Comparison of ENCODE assay signal across 1 cellular context in genomic region chr17:2070241-2071023, GRCh38.
A peak's percentile ranks its signal among the peaks of the same experiment; 100 is the strongest.
TF ChIP-seq lines count a peak whose summit lies in the region.

No MANE protein-coding gene starts in this region.

TF ChIP-seq in GM12878, 131 proteins besides CTCF, POLR2A, EP300 and RAD21 (continued from another document and continues in another):
- TF ChIP-seq CEBPZ (IDR thresholded peaks at IDR 0.05; ENCODE audit: low read depth, low read length) (no peak), MLLT1 (IDR thresholded peaks at IDR 0.05) (peak; percentile 98), TBL1XR1 (IDR thresholded peaks at IDR 0.05; ENCODE audit: low read depth, low read length) (peak; percentile 100), ZNF592 (IDR thresholded peaks at IDR 0.05) (peak; percentile 4; the same call in 1 of the 2 replicates), MYC (IDR thresholded peaks at IDR 0.05; ENCODE audit: insufficient read depth, insufficient read length, insufficient replicate concordance, low read length, severe bottlenecking) (no peak), EGR1 (IDR thresholded peaks at IDR 0.05; ENCODE audit: borderline replicate concordance in 1 of 2, low read depth in 2 of 2, low read length in 2 of 2) (peak in 1 of 2 experiments; percentile 81; a peak in 2 of 3 replicates), BCL11A (IDR thresholded peaks at IDR 0.05; ENCODE audit: low read depth, low read length) (peak; percentile 99), CHD4 (IDR thresholded peaks at IDR 0.05) (no peak), SMC3 (IDR thresholded peaks at IDR 0.05; ENCODE audit: borderline replicate concordance, low read length) (peak; percentile 27), POLR2AphosphoS2 (IDR thresholded peaks at IDR 0.05; ENCODE audit: low read depth, low read length) (0 out of 2 replicates have a peak, but pooled peaks have one; percentile 24), SKIL (IDR thresholded peaks at IDR 0.05; ENCODE audit: low read depth, poor library complexity, severe bottlenecking) (peak; percentile 99), CREM (IDR thresholded peaks at IDR 0.05; ENCODE audit: low read depth) (peak; percentile 98), HDGF (IDR thresholded peaks at IDR 0.05) (peak; percentile 81), FOS (IDR thresholded peaks at IDR 0.05; ENCODE audit: borderline replicate concordance, extremely low read depth, insufficient read length) (no peak), ZNF274 (IDR thresholded peaks at IDR 0.05; ENCODE audit: insufficient read depth, insufficient read length) (no peak), RBBP5 (conservative IDR thresholded peaks at IDR 0.05) (no peak), CBFB (IDR thresholded peaks at IDR 0.05; ENCODE audit: low read depth) (peak; percentile 97), RB1 (IDR thresholded peaks at IDR 0.05; ENCODE audit: borderline replicate concordance) (no peak), MEF2A (IDR thresholded peaks at IDR 0.05; ENCODE audit: insufficient read depth, low read depth, low read length) (peak; percentile 83), NFYA (IDR thresholded peaks at IDR 0.05; ENCODE audit: borderline replicate concordance, low read depth, low read length) (no peak), ATF7 (IDR thresholded peaks at IDR 0.05; ENCODE audit: low read depth) (peak; percentile 82), MTA3 (IDR thresholded peaks at IDR 0.05; ENCODE audit: borderline replicate concordance, low read length) (peak; percentile 98), ZNF24 (IDR thresholded peaks at IDR 0.05) (peak; percentile 75; the same call in 1 of the 2 replicates), CUX1 (IDR thresholded peaks at IDR 0.05; ENCODE audit: insufficient replicate concordance, low read depth, low read length) (no peak), POLR2AphosphoS5 (IDR thresholded peaks at IDR 0.05; ENCODE audit: low read length) (peak; percentile 52; the same call in 1 of the 2 replicates), IRF3 (IDR thresholded peaks at IDR 0.05) (no peak), SIX5 (IDR thresholded peaks at IDR 0.05; ENCODE audit: low read depth, low read length, severe bottlenecking) (no peak), SMAD5 (IDR thresholded peaks at IDR 0.05; ENCODE audit: low read depth) (peak; percentile 32; the same call in 1 of the 2 replicates), MTA2 (IDR thresholded peaks at IDR 0.05; ENCODE audit: low read depth) (peak; percentile 95), ZNF622 (IDR thresholded peaks at IDR 0.05) (no peak), KAT2A (conservative IDR thresholded peaks at IDR 0.05; ENCODE audit: control insufficient read depth, low read depth, low read length) (no peak), NFXL1 (IDR thresholded peaks at IDR 0.05; ENCODE audit: borderline replicate concordance) (no peak), IKZF2 (IDR thresholded peaks at IDR 0.05) (peak; percentile 93 to 96), SMAD1 (IDR thresholded peaks at IDR 0.05; ENCODE audit: low read depth, partially characterized antibody) (peak; percentile 43), PAX8 (IDR thresholded peaks at IDR 0.05) (no peak), IRF5 (IDR thresholded peaks at IDR 0.05; ENCODE audit: borderline replicate concordance) (no peak), KDM1A (IDR thresholded peaks at IDR 0.05; ENCODE audit: borderline replicate concordance) (no peak), NRF1 (conservative IDR thresholded peaks at IDR 0.05; ENCODE audit: low read depth, low read length) (no peak), SREBF2 (IDR thresholded peaks at IDR 0.05; ENCODE audit: low read length) (no peak), YY1 (IDR thresholded peaks at IDR 0.05; ENCODE audit: low read depth, low read length) (peak; percentile 54; the same call in 1 of the 2 replicates), FOXK2 (IDR thresholded peaks at IDR 0.05) (peak; percentile 68), MEF2B (IDR thresholded peaks at IDR 0.05; ENCODE audit: partially characterized antibody, poor library complexity, severe bottlenecking) (peak; percentile 90), BACH1 (IDR thresholded peaks at IDR 0.05; ENCODE audit: borderline replicate concordance) (peak; percentile 84), TAF1 (IDR thresholded peaks at IDR 0.05; ENCODE audit: borderline replicate concordance, low read depth, low read length) (peak; percentile 18; the same call in 1 of the 2 replicates), KLF5 (IDR thresholded peaks at IDR 0.05; ENCODE audit: partially characterized antibody) (peak; percentile 58), BMI1 (IDR thresholded peaks at IDR 0.05; ENCODE audit: borderline replicate concordance) (peak; percentile 83), WRNIP1 (IDR thresholded peaks at IDR 0.05; ENCODE audit: borderline replicate concordance, low read depth, low read length) (no peak), STAT1 (conservative IDR thresholded peaks at IDR 0.05) (0 out of 2 replicates have a peak, but pooled peaks have one; percentile 50), YBX1 (IDR thresholded peaks at IDR 0.05) (no peak)
